In the genomic region with DNA sequence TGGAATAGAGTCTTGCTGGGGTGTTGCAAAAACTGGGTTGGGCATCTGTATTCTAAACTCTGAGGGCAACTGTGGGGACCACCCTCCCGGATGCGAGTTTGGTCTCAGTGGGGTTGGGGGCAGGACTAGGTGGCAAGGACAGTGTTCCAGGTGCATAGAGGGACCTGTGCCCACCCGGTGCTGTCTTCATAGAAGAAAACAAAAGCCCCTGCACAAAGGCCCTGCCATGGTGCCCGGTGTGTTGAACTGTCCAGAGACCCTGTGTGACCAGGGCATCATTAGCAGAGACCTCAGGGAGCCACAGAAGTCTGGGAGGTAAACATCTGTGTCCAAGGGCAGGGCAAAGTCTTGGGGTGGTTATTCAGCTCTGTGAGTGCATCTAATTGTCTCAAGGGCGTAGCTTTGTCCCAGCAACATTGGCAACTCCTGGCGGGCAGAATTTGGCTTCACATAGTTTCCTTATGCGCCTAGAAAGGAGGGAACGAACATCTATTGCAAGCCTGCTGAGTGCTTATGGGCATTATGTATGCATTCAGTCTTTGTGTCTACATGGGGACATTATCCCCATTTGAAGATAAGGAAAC, we compare ENCODE assay signal across 20 cellular contexts.
"Had no signal": no experiment of that assay in that cellular context is flagged by ENCODE, and none has a peak within 500 bp of the region (broad histone marks: within the 10 kb centered on the region; RNA-seq: fewer than 3 reads in every experiment).

No MANE protein-coding gene starts in this region.

- H3K27ac ChIP-seq: coronary artery, heart left ventricle, lower lobe of right lung, sigmoid colon, tibial nerve had no signal

- H3K36me3 ChIP-seq: heart left ventricle, lower lobe of right lung, sigmoid colon, tibial nerve had no signal

- DNase-seq: activated CD4-positive, alpha-beta T cell treated with anti-CD3 and anti-CD28 coated beads for 1 hour; activated CD4-positive, alpha-beta T cell treated with anti-CD3 and anti-CD28 coated beads, Interleukin-2, amount 50 U/mL, for 48 hours; activated CD8-positive, alpha-beta memory T cell treated with anti-CD3 and anti-CD28 coated beads, Interleukin-2, amount 10 ng/mL, durations not matched to agents 7 days and 5 days; activated gamma-delta T cell; activated naive CD8-positive, alpha-beta T cell treated with anti-CD3 and anti-CD28 coated beads for 36 hours; activated T-cell treated with anti-CD3 and anti-CD28 coated beads, Interleukin-2, amount 50 U/mL, for 4 hours; central memory CD4-positive, alpha-beta T cell; effector CD4-positive, alpha-beta T cell; heart left ventricle; left cardiac atrium; lower lobe of right lung; sigmoid colon; SK-N-SH; stimulated activated CD4-positive, alpha-beta T cell treated with anti-CD3 and anti-CD28 coated beads, Interleukin-2, amount 100 ng/mL, for 24 hours; T-helper 1 cell; T1000 had no signal

- H3K4me1 Mint-ChIP-seq: activated CD8-positive, alpha-beta memory T cell treated with anti-CD3 and anti-CD28 coated beads, Interleukin-2, amount 10 ng/mL, durations not matched to agents 7 days and 5 days; stimulated activated memory B cell treated with anti-CD40 and anti-IgM and Interleukin-4, amounts not matched to agents 10 μg/mL and 1 μg/mL and 100 μg/mL, for 72 hours had no signal

- H3K27ac Mint-ChIP-seq: activated CD8-positive, alpha-beta memory T cell treated with anti-CD3 and anti-CD28 coated beads, Interleukin-2, amount 10 ng/mL, durations not matched to agents 7 days and 5 days; activated naive CD8-positive, alpha-beta T cell treated with anti-CD3 and anti-CD28 coated beads for 36 hours; stimulated activated memory B cell treated with anti-CD40 and anti-IgM and Interleukin-4, amounts not matched to agents 10 μg/mL and 1 μg/mL and 100 μg/mL, for 72 hours had no signal

- H3K4me3 ChIP-seq: coronary artery, heart left ventricle, lower lobe of right lung, sigmoid colon, tibial nerve had no signal

- H3K27me3 ChIP-seq: sigmoid colon had no signal

- ATAC-seq: activated CD8-positive, alpha-beta memory T cell treated with anti-CD3 and anti-CD28 coated beads, Interleukin-2, amount 10 ng/mL, durations not matched to agents 7 days and 5 days; stimulated activated memory B cell treated with anti-CD40 and anti-IgM and Interleukin-4, amounts not matched to agents 10 μg/mL and 1 μg/mL and 100 μg/mL, for 72 hours had no signal

- H3K9me3 ChIP-seq: lower lobe of right lung, tibial nerve had no signal

- H3K4me1 ChIP-seq: lower lobe of right lung, tibial nerve had no signal

- H3K36me3 Mint-ChIP-seq: activated CD8-positive, alpha-beta memory T cell treated with anti-CD3 and anti-CD28 coated beads, Interleukin-2, amount 10 ng/mL, durations not matched to agents 7 days and 5 days; activated naive CD8-positive, alpha-beta T cell treated with anti-CD3 and anti-CD28 coated beads for 36 hours; brain; stimulated activated memory B cell treated with anti-CD40 and anti-IgM and Interleukin-4, amounts not matched to agents 10 μg/mL and 1 μg/mL and 100 μg/mL, for 72 hours had no signal

- H3K4me3 Mint-ChIP-seq: activated CD8-positive, alpha-beta memory T cell treated with anti-CD3 and anti-CD28 coated beads, Interleukin-2, amount 10 ng/mL, durations not matched to agents 7 days and 5 days; activated naive CD8-positive, alpha-beta T cell treated with anti-CD3 and anti-CD28 coated beads for 36 hours; activated T-cell treated with anti-CD3 and anti-CD28 coated beads, Interleukin-2, amount 50 U/mL, for 4 hours; stimulated activated memory B cell treated with anti-CD40 and anti-IgM and Interleukin-4, amounts not matched to agents 10 μg/mL and 1 μg/mL and 100 μg/mL, for 72 hours had no signal
